In the genomic region with DNA sequence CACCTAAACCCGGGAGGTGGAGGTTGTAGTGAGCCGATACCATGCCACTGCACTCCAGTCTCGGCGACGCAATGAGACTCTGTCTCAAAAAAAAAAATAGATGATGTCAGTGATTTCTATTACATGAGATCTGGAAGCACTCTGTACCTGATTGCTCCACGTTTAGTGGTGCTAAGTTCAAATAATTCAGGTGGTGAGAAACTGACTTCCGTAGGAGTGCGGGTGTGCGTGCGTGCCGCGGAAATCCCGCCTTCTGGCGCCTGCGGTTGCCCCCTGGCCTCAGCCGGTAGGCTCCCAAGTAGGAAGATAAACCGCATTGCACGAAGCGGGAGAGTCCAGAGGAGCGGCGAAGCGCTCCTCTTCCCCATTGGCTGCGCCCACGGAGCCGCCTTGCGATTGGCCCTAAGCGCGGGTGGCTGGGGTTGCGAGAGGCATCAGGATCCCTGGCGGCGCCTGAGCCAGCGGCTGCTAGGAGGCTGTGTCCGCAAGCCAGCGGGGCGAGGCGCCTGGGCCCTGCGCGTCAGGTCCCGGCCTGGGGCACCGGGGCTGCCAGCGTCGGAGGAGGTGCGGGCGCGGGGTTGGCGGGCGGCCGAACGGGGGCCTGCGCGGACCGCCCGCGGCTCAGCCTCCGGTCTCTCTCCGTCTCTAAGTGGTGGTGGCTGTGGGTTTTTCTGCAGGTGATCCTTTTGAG, we compare ENCODE assay signal across 8 cellular contexts. TPM values are rescaled to one million over a fixed set of nuclear protein-coding genes. Genes with fewer than 3 reads are reported as not detected.
DNase-seq lines count a peak whose midpoint lies in the region; ATAC-seq and TF ChIP-seq lines count a peak whose summit lies in the region.
"Not testable (repeated sequence)": the region's sequence is repeated elsewhere in the genome, so short reads cannot be mapped to it uniquely, and the experiment has no call there.

No MANE protein-coding gene starts in this region.

- not testable (repeated sequence) for H3K27me3 ChIP-seq in adipocyte (replicated peaks; ENCODE audit: control insufficient read depth, insufficient read depth, low read length); lung (ENCODE audit: control insufficient read depth, insufficient read depth); upper lobe of left lung

- H3K9me3 ChIP-seq in adipocyte (ENCODE audit: control insufficient read depth, low read length); lung (ENCODE audit: control insufficient read depth in 2 of 2, insufficient read depth in 1 of 2, low read length in 1 of 2); upper lobe of left lung: not testable (repeated sequence)

- not testable (repeated sequence) for H3K4me1 ChIP-seq in adipocyte (ENCODE audit: control insufficient read depth, insufficient read depth, low read length); lung (ENCODE audit: control insufficient read depth in 2 of 2, insufficient read depth in 2 of 2, low read length in 2 of 2); upper lobe of left lung

- not testable (repeated sequence) for TF ChIP-seq POLR2A in upper lobe of left lung (IDR thresholded peaks at IDR 0.05)

- H3K27ac ChIP-seq in lung (ENCODE audit: low read depth in 1 of 2, low read length in 1 of 2) = peak overlapping the region in 1 of 2 donors; percentile 79
- not testable (repeated sequence) for H3K27ac ChIP-seq in upper lobe of left lung

- peak; percentile 69 for ATAC-seq in GM19463 (IDR thresholded peaks at IDR 0.05; ENCODE audit: unreplicated experiment)
- ATAC-seq in lung (ENCODE audit: insufficient read depth, low FRiP score) = peak; percentile 47
- ATAC-seq in upper lobe of left lung (ENCODE audit: low FRiP score in 2 of 2) = peak; percentile 30 to 89

- H3K36me3 ChIP-seq in adipocyte (ENCODE audit: control insufficient read depth, insufficient read depth, low read length, severe bottlenecking); lung (ENCODE audit: control insufficient read depth in 2 of 2, insufficient read depth in 2 of 2, low read length in 2 of 2); upper lobe of left lung: not testable (repeated sequence)

- not testable (repeated sequence) for TF ChIP-seq CTCF in fibroblast of pulmonary artery (IDR thresholded peaks at IDR 0.05; ENCODE audit: low read length, missing control alignments); lung (IDR thresholded peaks at IDR 0.05; ENCODE audit: control extremely low read depth, extremely low read depth); upper lobe of left lung (IDR thresholded peaks at IDR 0.05)

- not testable (repeated sequence) for TF ChIP-seq EP300 in upper lobe of left lung (IDR thresholded peaks at IDR 0.05)

- H3K4me3 ChIP-seq in adipocyte (ENCODE audit: low read length) (peak overlapping the region; percentile 58), fibroblast of pulmonary artery (replicated peaks; ENCODE audit: low read depth, low read length) (peak overlapping the region; percentile 44), upper lobe of left lung (peak overlapping the region in 3 of 4 donors; percentile 32 to 49 (median 40))
- not testable (repeated sequence) for H3K4me3 ChIP-seq in lung

- WGBS in lung, 2 donors = 1 to 4% methylated on average over 42 to 56 of the region's 56 CpGs
- WGBS in upper lobe of left lung, 2 donors = 5 to 10% methylated on average over 17 to 31 of the region's 56 CpGs

- DNase-seq in NCI-H446 (lab: John Stamatoyannopoulos, UW) (peak; percentile 62 to 93), adipocyte (ENCODE audit: low read depth) (peak; percentile 65), fibroblast of pulmonary artery (ENCODE audit: low read depth) (peak; percentile 69), lung (ENCODE audit: low spot score) (peak; percentile 48), upper lobe of left lung (peak; percentile 42 to 91)
- DNase-seq in activated CD4-positive, CD25-positive, alpha-beta regulatory T cell treated with anti-CD3 and anti-CD28 coated beads, Interleukin-2, amount 50 U/mL, for 72 hours = peak; percentile 64
- peak; percentile 37 to 64 for DNase-seq in stimulated activated CD4-positive, alpha-beta T cell treated with anti-CD3 and anti-CD28 coated beads, Interleukin-12 subunit alpha, Interleukin-12 subunit beta, amount 100 ng/mL, for 24 hours (ENCODE audit: low read depth in 2 of 2)

- H3K9ac ChIP-seq in adipocyte (ENCODE audit: low read length) = not testable (repeated sequence)

RNA-seq across cellular contexts. Expression of a gene that starts 16.4 kb away (rescaled TPM):
- total RNA-seq in lung (not detected), upper lobe of left lung (not detected)
- polyA plus RNA-seq in lung = not detected

RNA-seq across cellular contexts. Expression of a gene that starts 53.7 kb away (rescaled TPM):
- total RNA-seq in lung = 10 to 100 TPM in 1 of 2 donors, 1 to 10 TPM in 1; 5.2 to 18.3 TPM
- polyA plus RNA-seq in lung = 1 to 10 TPM; 1.6 to 3.7 TPM
- total RNA-seq in upper lobe of left lung = 1 to 10 TPM; 3.2 to 7.9 (median 6.0) TPM
